Comparison of ENCODE assay signal across 8 cellular contexts in the genomic region with DNA sequence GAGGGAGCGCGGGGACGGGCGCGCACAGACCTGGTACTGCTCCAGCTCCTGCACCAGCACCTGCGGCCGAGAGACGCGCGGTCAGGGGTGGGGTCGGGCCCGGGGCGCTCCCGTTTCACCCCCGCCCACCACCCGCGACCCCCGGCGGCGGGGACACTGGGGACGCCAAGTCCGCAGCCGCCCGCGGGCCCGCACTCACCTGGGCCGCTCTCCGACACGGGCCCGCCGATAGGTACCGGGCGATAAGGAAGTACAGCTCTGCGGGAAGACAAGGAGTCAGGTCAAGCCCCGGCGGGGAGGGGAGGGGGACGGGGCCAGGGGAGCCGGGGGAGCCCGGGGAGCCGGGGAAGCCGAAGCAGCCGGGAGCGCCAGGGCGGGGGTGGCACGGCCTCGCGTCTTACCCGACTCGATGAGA. TPM values are rescaled to one million over a fixed set of nuclear protein-coding genes. Genes with fewer than 3 reads are reported as not detected.
DNase-seq lines count a peak whose midpoint lies in the region; ATAC-seq and TF ChIP-seq lines count a peak whose summit lies in the region.

No MANE protein-coding gene starts in this region.

- no peak overlapping the region for H4K91ac ChIP-seq in neuronal stem cell (ENCODE audit: low read depth, low read length, poor library complexity)

- intact Hi-C loops in esophagus squamous epithelium (cut with DNase I): loop anchor here (10.0 kb wide), 1 partner anchor 72 kb away; a partner anchor contains a TSS

- TF ChIP-seq POLR2A in esophagus squamous epithelium (IDR thresholded peaks at IDR 0.05): no peak

- peak overlapping the region; percentile 98 for H3K9ac ChIP-seq in neuronal stem cell (ENCODE audit: low read depth, low read length, poor library complexity)

- no peak overlapping the region for H3K14ac ChIP-seq in neuronal stem cell (ENCODE audit: low read length)

- H4K8ac ChIP-seq in neuronal stem cell (ENCODE audit: low read depth, low read length): no peak overlapping the region

- DNase-seq in AG04449 (ENCODE audit: low read depth, low spot score) (no peak), esophagus squamous epithelium (lab: John Stamatoyannopoulos, UW) (no peak), neuronal stem cell (ENCODE audit: low spot score) (peak; percentile 26), NCI-H748 treated with DMSO at 0.1 percent for 48 hours (lab: John Stamatoyannopoulos, UW) (no peak), G401 (ENCODE audit: low spot score) (no peak)
- peak; percentile 47 for DNase-seq in activated CD4-positive, alpha-beta T cell treated with anti-CD3 and anti-CD28 coated beads for 48 hours

- H3K79me1 ChIP-seq in neuronal stem cell (ENCODE audit: low read depth, low read length): peaks cover 8% of the 10 kb centered on the region

- peak overlapping the region; percentile 97 for H2BK5ac ChIP-seq in neuronal stem cell (ENCODE audit: low read length)

- H3K4me2 ChIP-seq in neuronal stem cell (ENCODE audit: insufficient read depth, low read length, poor library complexity, severe bottlenecking): peak overlapping the region; percentile 43

- peak overlapping the region; percentile 98 to 99 (median 98) for H3K27ac ChIP-seq in esophagus squamous epithelium
- peak overlapping the region; percentile 98 for H3K27ac ChIP-seq in neuronal stem cell (replicated peaks; ENCODE audit: low read length)

- H3K4me3 ChIP-seq in AG04449 (ENCODE audit: low read depth, low read length) (peak overlapping the region; percentile 76), esophagus squamous epithelium (peak overlapping the region; percentile 72 to 96 (median 85)), neuronal stem cell (ENCODE audit: low read length in 2 of 2) (peak overlapping the region; percentile 63 to 96)

- H3K9me3 ChIP-seq in esophagus squamous epithelium (no peaks in the 10 kb centered on the region), neuronal stem cell (replicated peaks in 1 of 2; ENCODE audit: control insufficient read depth in 2 of 2, insufficient read depth in 1 of 2, low read depth in 1 of 2, low read length in 2 of 2) (peaks cover 0 to 2% of the 10 kb centered on the region in 2 donors)

- H3K27me3 ChIP-seq in esophagus squamous epithelium (no peaks in the 10 kb centered on the region), neuronal stem cell (ENCODE audit: control insufficient read depth in 3 of 3, insufficient read depth in 3 of 3, low read depth in 1 of 3, low read length in 3 of 3) (no peaks in the 10 kb centered on the region)

- H2AK5ac ChIP-seq in neuronal stem cell (ENCODE audit: low read depth, low read length): peak overlapping the region; percentile 35

- H2BK12ac ChIP-seq in neuronal stem cell (ENCODE audit: low read length): no peak overlapping the region

- CTCF ChIA-PET in AG04449 (lab: Yijun Ruan, JAX): interaction anchor here (1.0 to 1.3 kb wide), 2 partner anchors 10 to 33 kb away, joined by 3 read pairs; no protein-coding TSS in a partner anchor

- H3K36me3 ChIP-seq in esophagus squamous epithelium: peaks cover 0 to 32% (median 0%) of the 10 kb centered on the region in 3 donors
- H3K36me3 ChIP-seq in neuronal stem cell (replicated peaks in 1 of 2; ENCODE audit: control insufficient read depth in 2 of 2, insufficient read depth in 2 of 2, low read length in 2 of 2): peaks cover 2 to 40% of the 10 kb centered on the region in 2 donors

- H3K23ac ChIP-seq in neuronal stem cell (ENCODE audit: low read depth, low read length, poor library complexity): peak overlapping the region; percentile 94

- ATAC-seq in GM18511 (IDR thresholded peaks at IDR 0.05; ENCODE audit: unreplicated experiment) (peak; percentile 15), HG03432 (IDR thresholded peaks at IDR 0.05; ENCODE audit: unreplicated experiment) (peak; percentile 5)

- 0% methylated on average over 2 of the region's 49 CpGs; no CpG with 5 or more reads in 1 of the 2 donors for WGBS in esophagus squamous epithelium, 2 donors
- no CpG with 5 or more reads among the region's 49 CpGs for WGBS in neuronal stem cell (ENCODE audit: extremely low coverage in 2 of 2, insufficient read length in 2 of 2, insufficient replicate concordance in 1 of 2), 2 donors

- H3K18ac ChIP-seq in neuronal stem cell (ENCODE audit: low read length): peak overlapping the region; percentile 99

- peak overlapping the region; percentile 99 for H2AFZ ChIP-seq in neuronal stem cell (ENCODE audit: low read length)

- peak overlapping the region; percentile 11 for H2BK120ac ChIP-seq in neuronal stem cell (ENCODE audit: low read depth, low read length)

- POLR2A ChIA-PET in AG04449 (lab: Yijun Ruan, JAX): interaction anchor here (0.8 to 2.1 kb wide), 3 partner anchors 35 to 74 kb away, joined by 3 to 14 read pairs (median 6); a partner anchor contains a TSS

- in situ Hi-C loops in G401 (cut with HindIII; ENCODE audit: low sequenced_read_pairs): no loop called here

- H3K4me1 ChIP-seq in esophagus squamous epithelium (peaks cover 0 to 48% (median 12%) of the 10 kb centered on the region in 3 donors), neuronal stem cell (ENCODE audit: control insufficient read depth in 2 of 2, insufficient read depth in 1 of 2, low read depth in 1 of 2, low read length in 2 of 2) (peaks cover 4 to 9% of the 10 kb centered on the region in 2 donors)

- TF ChIP-seq CTCF in AG04449 (IDR thresholded peaks at IDR 0.05; ENCODE audit: insufficient read depth, low read length, missing control alignments) (no peak), esophagus squamous epithelium (IDR thresholded peaks at IDR 0.05) (no peak)

- H2BK15ac ChIP-seq in neuronal stem cell (ENCODE audit: low read length): no peak overlapping the region

- no peak overlapping the region for H3K4ac ChIP-seq in neuronal stem cell (ENCODE audit: low read length)

RNA-seq across cellular contexts. Expression of a gene that starts 0.4 kb away (rescaled TPM):
- total RNA-seq in esophagus squamous epithelium: 10 to 100 TPM; 22.1 to 57.2 (median 26.0) TPM
- 18.5 TPM for polyA plus RNA-seq in neuronal stem cell (2013, experiment 1 of 2)
- 19.3 TPM for polyA plus RNA-seq in neuronal stem cell (2013, experiment 2 of 2)
- 22.4 and 30.2 TPM in 2 replicates for total RNA-seq in G401 (2014; rRNA removed; shearing (Covaris generic))

RNA-seq across cellular contexts. Expression of a gene that starts 35.8 kb away (rescaled TPM):
- total RNA-seq in esophagus squamous epithelium: 100 to 1,000 TPM; 114 to 193 (median 144) TPM
- polyA plus RNA-seq in neuronal stem cell (2013, experiment 1 of 2): 572 TPM
- 584 TPM for polyA plus RNA-seq in neuronal stem cell (2013, experiment 2 of 2)
- 480 and 489 TPM in 2 replicates for total RNA-seq in G401 (2014; rRNA removed; shearing (Covaris generic))

Comparison
In these comparisons a context has a peak if more than half of its experiments do, and no peak if none do; other contexts are left out.
1. DNase-seq: peak in activated CD4-positive, alpha-beta T cell treated with anti-CD3 and anti-CD28 coated beads for 48 hours (single experiment) and neuronal stem cell (single experiment); none in AG04449 (single experiment), esophagus squamous epithelium (single experiment), NCI-H748 treated with DMSO at 0.1 percent for 48 hours (single experiment) and G401 (single experiment).
2. Peak in every context shown above with its lines, with median percentiles within 50 percentile points of each other: H3K4me3 ChIP-seq.